ENCODE assay signal across 8 cellular contexts in the genomic region with DNA sequence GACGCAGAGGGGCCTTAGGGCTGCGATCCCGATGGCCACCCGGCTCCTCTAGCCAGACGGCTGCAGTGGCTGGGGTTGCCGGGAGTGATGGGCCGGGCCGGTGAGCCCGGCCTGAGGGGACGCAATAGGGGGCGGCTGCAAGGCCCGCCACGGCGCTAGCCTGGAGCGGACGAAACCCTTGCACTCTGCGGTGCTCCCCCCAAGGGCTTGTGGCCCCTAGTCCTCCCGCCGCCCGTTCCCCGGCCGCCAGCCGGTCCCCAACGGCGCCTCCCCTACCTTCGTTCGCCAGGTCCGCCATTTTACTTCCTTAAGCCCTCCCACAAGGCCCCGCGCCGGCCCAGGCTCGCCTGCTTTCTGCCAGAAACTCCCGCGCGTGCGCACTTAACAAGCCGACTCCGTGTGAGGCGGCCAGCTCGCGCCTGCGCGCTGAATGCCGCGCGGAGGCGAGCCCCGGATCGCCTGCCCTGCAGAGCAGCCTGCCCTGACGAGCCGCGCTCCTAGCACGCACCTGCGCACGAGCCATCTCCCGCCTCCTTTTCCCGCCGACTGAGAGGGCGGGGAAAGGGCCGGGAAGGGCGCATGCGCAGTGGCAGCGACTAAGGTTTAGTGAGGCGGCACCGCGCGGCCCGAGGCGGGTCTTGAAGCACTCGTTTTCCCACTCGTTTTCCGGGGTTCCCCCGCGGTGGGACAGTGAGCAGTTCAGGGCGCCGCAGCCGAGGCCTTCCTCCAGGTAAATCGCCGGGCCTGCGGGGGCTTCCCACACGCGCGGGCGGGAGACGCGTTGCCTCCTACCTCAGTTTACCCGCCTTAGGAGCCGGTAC. TPM values are rescaled to one million over a fixed set of nuclear protein-coding genes. Genes with fewer than 3 reads are reported as not detected.
DNase-seq lines count a peak whose midpoint lies in the region; ATAC-seq and TF ChIP-seq lines count a peak whose summit lies in the region.

A gene with protein sequence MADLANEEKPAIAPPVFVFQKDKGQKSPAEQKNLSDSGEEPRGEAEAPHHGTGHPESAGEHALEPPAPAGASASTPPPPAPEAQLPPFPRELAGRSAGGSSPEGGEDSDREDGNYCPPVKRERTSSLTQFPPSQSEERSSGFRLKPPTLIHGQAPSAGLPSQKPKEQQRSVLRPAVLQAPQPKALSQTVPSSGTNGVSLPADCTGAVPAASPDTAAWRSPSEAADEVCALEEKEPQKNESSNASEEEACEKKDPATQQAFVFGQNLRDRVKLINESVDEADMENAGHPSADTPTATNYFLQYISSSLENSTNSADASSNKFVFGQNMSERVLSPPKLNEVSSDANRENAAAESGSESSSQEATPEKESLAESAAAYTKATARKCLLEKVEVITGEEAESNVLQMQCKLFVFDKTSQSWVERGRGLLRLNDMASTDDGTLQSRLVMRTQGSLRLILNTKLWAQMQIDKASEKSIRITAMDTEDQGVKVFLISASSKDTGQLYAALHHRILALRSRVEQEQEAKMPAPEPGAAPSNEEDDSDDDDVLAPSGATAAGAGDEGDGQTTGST (minus strand): TSS at position 356 of the 821 bp plus-strand sequence. CDS start 58 bp downstream, at position 298.

- H3K27ac ChIP-seq in IMR-90 (ENCODE audit: insufficient read depth, low read length) = peak within 1 kb of the TSS; percentile 80

- H2AK5ac ChIP-seq in IMR-90 (ENCODE audit: low read depth, low read length) = peak within 1 kb of the TSS; percentile 85

- CTCF ChIA-PET in IMR-90 (lab: Yijun Ruan, JAX) = no interaction called here

- peak within 1 kb of the TSS; percentile 61 to 93 for H4K8ac ChIP-seq in IMR-90 (ENCODE audit: low read depth in 2 of 2, low read length in 2 of 2)

- H3K4me2 ChIP-seq in IMR-90 (ENCODE audit: low read depth, low read length) = peak within 1 kb of the TSS; percentile 99

- H3K14ac ChIP-seq in IMR-90 (replicated peaks; ENCODE audit: low read depth, low read length) = peak within 1 kb of the TSS; percentile 98

- TF ChIP-seq CTCF in IMR-90 (conservative IDR thresholded peaks at IDR 0.05; ENCODE audit: low read depth, low read length) (no peak), epithelial cell of esophagus (IDR thresholded peaks at IDR 0.05; ENCODE audit: insufficient read depth, low read depth, low read length, missing control alignments) (no peak), mucosa of descending colon (IDR thresholded peaks at IDR 0.05) (no peak)

- H3K27me3 ChIP-seq in IMR-90 (ENCODE audit: control insufficient read depth, insufficient read depth, low read length) = no peaks in the 10 kb centered on the region

- in situ Hi-C loops in IMR-90 (cut with MboI; ENCODE audit: low sequenced_read_pairs) = no loop called here

- H2AK9ac ChIP-seq in IMR-90 (replicated peaks; ENCODE audit: low read depth, low read length, poor library complexity) = peak within 1 kb of the TSS; percentile 99

- H3K79me1 ChIP-seq in IMR-90 (ENCODE audit: low read depth in 1 of 2, low read length in 2 of 2) = peaks cover 15 to 57% of the 10 kb centered on the region in 2 experiments

- peak within 1 kb of the TSS; percentile 79 for H2BK5ac ChIP-seq in IMR-90 (ENCODE audit: low read depth, low read length, poor library complexity, severe bottlenecking)

- H3K18ac ChIP-seq in IMR-90 (ENCODE audit: low read depth, low read length) = peak within 1 kb of the TSS; percentile 22; the same call in 1 of the 2 replicates

- peaks cover 20% of the 10 kb centered on the region for H3K9me1 ChIP-seq in IMR-90 (ENCODE audit: insufficient read depth, low read length)

- peak within 1 kb of the TSS; percentile 87 for H3K4ac ChIP-seq in IMR-90 (ENCODE audit: low read depth, low read length)

- H3K9me3 ChIP-seq in IMR-90 (ENCODE audit: control insufficient read depth, insufficient read depth, low read length) (no peaks in the 10 kb centered on the region), mucosa of descending colon (no peaks in the 10 kb centered on the region)

- peaks cover 16% of the 10 kb centered on the region for H3K36me3 ChIP-seq in IMR-90 (ENCODE audit: control insufficient read depth, insufficient read depth, low read length)
- H3K36me3 ChIP-seq in mucosa of descending colon (ENCODE audit: low read depth) = no peaks in the 10 kb centered on the region

- peaks cover 39% of the 10 kb centered on the region for H4K20me1 ChIP-seq in IMR-90 (ENCODE audit: insufficient read depth, low read length)

- peak within 1 kb of the TSS; percentile 66; the same call in 1 of the 2 replicates for H4K91ac ChIP-seq in IMR-90 (ENCODE audit: insufficient read depth, low read depth, low read length)

- no peak; the same call in 1 of the 2 replicates for TF ChIP-seq POLR2A in IMR-90 (IDR thresholded peaks at IDR 0.05; ENCODE audit: low read depth, low read length)

- H3K4me3 ChIP-seq in IMR-90 (ENCODE audit: insufficient read depth, low read depth, low read length) (peak within 1 kb of the TSS; percentile 61), epithelial cell of esophagus (ENCODE audit: low read length) (peak within 1 kb of the TSS; percentile 86), mucosa of descending colon (peak within 1 kb of the TSS; percentile 98)

- peak within 1 kb of the TSS; percentile 60 for H2BK120ac ChIP-seq in IMR-90 (ENCODE audit: low read depth, low read length)

- peak within 1 kb of the TSS; percentile 85 for H3K23ac ChIP-seq in IMR-90 (ENCODE audit: low read depth, low read length)

- no peak within 1 kb of the TSS for H2BK20ac ChIP-seq in IMR-90 (ENCODE audit: low read depth, low read length)

- POLR2A ChIA-PET in IMR-90 (lab: Charles Lee; ENCODE audit: unreplicated experiment) = interaction anchor here (0.6 kb wide), 2 partner anchors 250 to 299 kb away, joined by 4 read pairs; no protein-coding TSS in a partner anchor

- H3K56ac ChIP-seq in IMR-90 (ENCODE audit: extremely low read depth, insufficient read depth, low read length) = peak within 1 kb of the TSS; percentile 46; the same call in 1 of the 2 replicates

- H4K5ac ChIP-seq in IMR-90 (ENCODE audit: low read depth, low read length) = peak within 1 kb of the TSS; percentile 41

- ATAC-seq in GM21528 (IDR thresholded peaks at IDR 0.05; ENCODE audit: low FRiP score, unreplicated experiment) (peak; percentile 84), IMR-90 (ENCODE audit: low read depth) (peak; percentile 97), mucosa of descending colon (peak; percentile 95)

- peak within 1 kb of the TSS; percentile 76 for H3K9ac ChIP-seq in IMR-90 (ENCODE audit: low read depth, low read length)

- peak within 1 kb of the TSS; percentile 99 for H2AFZ ChIP-seq in IMR-90 (replicated peaks; ENCODE audit: low read length, poor library complexity)

- H2BK15ac ChIP-seq in IMR-90 (ENCODE audit: low read depth, low read length) = 0 out of 3 replicates have a peak within 1 kb of the TSS, but pooled peaks have one; percentile 33

- TF ChIP-seq RAD21 in IMR-90 (IDR thresholded peaks at IDR 0.05; ENCODE audit: low read length) = no peak

- H3K4me1 ChIP-seq in IMR-90 (ENCODE audit: control insufficient read depth, insufficient read depth, low read length) = peaks cover 14% of the 10 kb centered on the region
- peaks cover 47% of the 10 kb centered on the region for H3K4me1 ChIP-seq in mucosa of descending colon (ENCODE audit: low read depth)

- intact Hi-C loops in IMR-90 (cut with micrococcal nuclease) = no loop called here
- intact Hi-C loops in mucosa of descending colon (cut with DNase I, micrococcal nuclease) = no loop called here

- no TSS peak for BruUV-seq in IMR-90 (replicated peaks; lab: Mats Ljungman, UMichigan)

- DNase-seq in DMS 273 (lab: John Stamatoyannopoulos, UW; ENCODE audit: unreplicated experiment) = peak; percentile 100
- peak; percentile 99 for DNase-seq in IMR-90
- peak; percentile 97 for DNase-seq in OCI-M1 (lab: John Stamatoyannopoulos, UW)
- DNase-seq in activated T-cell treated with anti-CD3 and anti-CD28 coated beads for 4 hours = peak; percentile 92
- DNase-seq in epithelial cell of esophagus (ENCODE audit: low read depth) = peak; percentile 99
- peak; percentile 98 to 100 (median 99) for DNase-seq in mucosa of descending colon
- peak; percentile 97 for DNase-seq in stimulated activated CD8-positive, alpha-beta memory T cell treated with anti-CD3 and anti-CD28 coated beads, Interleukin-4, amount 100 ng/mL, for 24 hours (ENCODE audit: low read depth)

- dilution Hi-C loops in IMR-90 (cut with HindIII; ENCODE audit: low sequenced_read_pairs, unreplicated experiment) = no loop called here

- 0% methylated on average over 58 of the region's 88 CpGs; no CpG with 5 or more reads in 1 of the 2 experiments for WGBS in IMR-90 (ENCODE audit: extremely low coverage in 2 of 2, insufficient read length in 1 of 2), 2 experiments

TF ChIP-seq in IMR-90, 13 proteins besides CTCF, POLR2A, EP300 and RAD21 (continues in another document):
- TF ChIP-seq RCOR1 (IDR thresholded peaks at IDR 0.05; ENCODE audit: insufficient replicate concordance, low read length) (peak; percentile 21), MAZ (IDR thresholded peaks at IDR 0.05; ENCODE audit: borderline replicate concordance, low read depth, low read length) (peak; percentile 83; the same call in 1 of the 2 replicates), RFX5 (IDR thresholded peaks at IDR 0.05; ENCODE audit: low read depth, low read length) (no peak), CEBPB (IDR thresholded peaks at IDR 0.05; ENCODE audit: low read depth, low read length) (no peak), BHLHE40 (IDR thresholded peaks at IDR 0.05; ENCODE audit: low read depth, low read length) (peak; percentile 86)
- TF ChIP-seq, protein P1, sequence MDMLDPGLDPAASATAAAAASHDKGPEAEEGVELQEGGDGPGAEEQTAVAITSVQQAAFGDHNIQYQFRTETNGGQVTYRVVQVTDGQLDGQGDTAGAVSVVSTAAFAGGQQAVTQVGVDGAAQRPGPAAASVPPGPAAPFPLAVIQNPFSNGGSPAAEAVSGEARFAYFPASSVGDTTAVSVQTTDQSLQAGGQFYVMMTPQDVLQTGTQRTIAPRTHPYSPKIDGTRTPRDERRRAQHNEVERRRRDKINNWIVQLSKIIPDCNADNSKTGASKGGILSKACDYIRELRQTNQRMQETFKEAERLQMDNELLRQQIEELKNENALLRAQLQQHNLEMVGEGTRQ (IDR thresholded peaks at IDR 0.05; ENCODE audit: low read depth, low read length) = no peak
- TF ChIP-seq, protein P2, sequence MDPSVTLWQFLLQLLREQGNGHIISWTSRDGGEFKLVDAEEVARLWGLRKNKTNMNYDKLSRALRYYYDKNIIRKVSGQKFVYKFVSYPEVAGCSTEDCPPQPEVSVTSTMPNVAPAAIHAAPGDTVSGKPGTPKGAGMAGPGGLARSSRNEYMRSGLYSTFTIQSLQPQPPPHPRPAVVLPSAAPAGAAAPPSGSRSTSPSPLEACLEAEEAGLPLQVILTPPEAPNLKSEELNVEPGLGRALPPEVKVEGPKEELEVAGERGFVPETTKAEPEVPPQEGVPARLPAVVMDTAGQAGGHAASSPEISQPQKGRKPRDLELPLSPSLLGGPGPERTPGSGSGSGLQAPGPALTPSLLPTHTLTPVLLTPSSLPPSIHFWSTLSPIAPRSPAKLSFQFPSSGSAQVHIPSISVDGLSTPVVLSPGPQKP (IDR thresholded peaks at IDR 0.05; ENCODE audit: borderline replicate concordance, low read depth, low read length) = no peak

RNA-seq across cellular contexts. Expression of the gene that starts here (rescaled TPM):
- total RNA-seq in IMR-90 (2012; rRNA removed) (42.5 and 46.7 TPM in 2 replicates), mucosa of descending colon (10 to 100 TPM; 47.0 to 94.2 (median 60.5) TPM)
- polyA plus RNA-seq in IMR-90 (2012; rRNA removed) = 111 and 165 TPM in 2 replicates
- 75.6 and 136 TPM in 2 replicates for polyA plus RNA-seq in IMR-90 (2012; cell fraction: cytosol; rRNA removed)
- 170 and 215 TPM in 2 replicates for polyA plus RNA-seq in IMR-90 (2012; cell fraction: nucleus; rRNA removed; ENCODE audit: low replicate concordance)

Comparison
In these comparisons a context has a peak if more than half of its experiments do, and no peak if none do; other contexts are left out.
1. Peak in every context shown above with its lines: DNase-seq, ATAC-seq, H3K4me3 ChIP-seq and H3K27ac ChIP-seq.